10 cellular contexts compared by ENCODE assay signal in the genomic region with DNA sequence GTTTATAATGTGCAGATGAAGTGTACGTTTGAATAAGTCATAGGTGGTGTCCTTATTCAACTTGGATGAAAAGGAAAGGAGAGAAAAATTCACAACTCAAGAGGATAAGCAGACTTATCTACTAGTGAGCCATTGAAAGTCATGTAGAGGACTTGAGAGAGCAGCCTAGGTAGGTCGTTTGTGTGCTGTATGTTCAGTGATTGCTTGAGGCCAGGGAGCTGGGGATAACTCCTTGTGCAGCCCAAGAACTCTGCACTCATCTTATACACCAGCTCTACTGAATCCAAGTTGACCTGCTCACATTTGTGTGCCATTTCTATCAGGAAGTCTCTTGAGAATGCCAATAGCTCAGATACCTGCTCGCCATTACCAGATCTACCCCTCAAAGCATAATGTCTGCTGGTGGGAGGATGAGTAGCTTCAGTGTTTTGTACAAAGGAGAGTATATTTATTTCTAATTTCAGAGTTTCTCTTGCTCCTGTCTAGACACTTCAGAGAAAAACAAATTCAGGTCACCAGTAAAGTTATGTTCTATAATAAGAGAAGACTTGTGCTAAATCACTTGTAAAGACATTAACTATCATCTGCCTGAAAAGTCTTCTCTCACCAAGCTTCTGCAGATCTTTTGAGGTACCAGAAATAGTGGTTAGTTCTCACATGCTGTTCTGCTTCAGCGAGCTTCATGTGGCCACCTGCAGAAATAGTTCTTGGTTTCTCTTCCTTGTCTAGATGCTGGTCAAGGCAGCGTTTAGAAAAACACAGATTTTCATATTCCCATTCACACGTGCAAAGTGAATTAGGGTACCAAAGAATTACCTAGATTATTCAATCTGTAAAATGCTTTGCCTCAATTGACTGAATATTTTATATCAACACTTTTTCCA. TPM values are rescaled to one million over a fixed set of nuclear protein-coding genes. Genes with fewer than 3 reads are reported as not detected.
DNase-seq lines count a peak whose midpoint lies in the region; ATAC-seq and TF ChIP-seq lines count a peak whose summit lies in the region.
"Had no signal": no experiment of that assay in that cellular context is flagged by ENCODE, and none has a peak within 500 bp of the region (broad histone marks: within the 10 kb centered on the region; RNA-seq: fewer than 3 reads in every experiment).

No MANE protein-coding gene starts in this region.

- dilution Hi-C loops in mammary epithelial cell (cut with HindIII; ENCODE audit: low sequenced_read_pairs) = no loop called here

- no peak for TF ChIP-seq EP300 in esophagus muscularis mucosa (IDR thresholded peaks at IDR 0.05)

- peak; percentile 96 for ATAC-seq in HG02759 (IDR thresholded peaks at IDR 0.05; ENCODE audit: unreplicated experiment)
- no peak for ATAC-seq in stimulated activated naive CD8-positive, alpha-beta T cell treated with anti-CD3 and anti-CD28 coated beads, Interleukin-15, amount 100 ng/mL, for 72 hours

- in situ Hi-C loops in mammary epithelial cell (cut with MboI; ENCODE audit: low sequenced_read_pairs in 2 of 2) = no loop called here

- H3K4me3 ChIP-seq in mammary epithelial cell (replicated peaks in 1 of 3; ENCODE audit: insufficient read depth in 1 of 3, low read depth in 2 of 3, low read length in 3 of 3) (no peak overlapping the region), breast epithelium (no peak overlapping the region), MM.1S (ENCODE audit: low read length) (no peak overlapping the region), esophagus muscularis mucosa (no peak overlapping the region)

- no peaks in the 10 kb centered on the region for H3K79me2 ChIP-seq in mammary epithelial cell (ENCODE audit: insufficient read depth, low read length)
- no peaks in the 10 kb centered on the region for H3K79me2 ChIP-seq in MM.1S (ENCODE audit: low read length)

- no peak for DNase-seq in mammary epithelial cell
- no peak for DNase-seq in breast epithelium (ENCODE audit: low spot score in 2 of 2)
- DNase-seq in MM.1S = peak; percentile 52
- no peak for DNase-seq in stimulated activated naive CD8-positive, alpha-beta T cell treated with anti-CD3 and anti-CD28 coated beads, Interleukin-15, amount 100 ng/mL, for 72 hours
- no peak for DNase-seq in NCI-H1417 (lab: John Stamatoyannopoulos, UW)
- no peak for DNase-seq in esophagus muscularis mucosa (ENCODE audit: extremely low spot score)
- no peak for DNase-seq in NCI-H446 treated with DMSO at 0.1 percent for 48 hours (lab: John Stamatoyannopoulos, UW)
- DNase-seq: activated CD4-positive, alpha-beta T cell treated with anti-CD3 and anti-CD28 coated beads for 48 hours; NCI-H510A treated with DMSO at 0.1 percent for 48 hours had no signal

- BruUV-seq in mammary epithelial cell (replicated peaks; lab: Mats Ljungman, UMichigan) = no TSS peak

- WGBS in mammary epithelial cell (ENCODE audit: low coverage, missing lambda C conversion rate) = 58% methylated on average over 6 of the region's 6 CpGs
- 82% methylated on average over 6 of the region's 6 CpGs for WGBS in esophagus muscularis mucosa

- intact Hi-C loops in mammary epithelial cell (cut with micrococcal nuclease) (no loop called here), breast epithelium (cut with DNase I; ENCODE audit: low total_unique reads) (no loop called here), esophagus muscularis mucosa (cut with DNase I) (no loop called here)

- H3K27me3 ChIP-seq in mammary epithelial cell (ENCODE audit: insufficient read depth, low read length) (no peaks in the 10 kb centered on the region), breast epithelium (peaks cover 0 to 4% of the 10 kb centered on the region in 2 donors), MM.1S (replicated peaks; ENCODE audit: insufficient read depth, low read length) (peaks cover 2% of the 10 kb centered on the region; the same call in 1 of the 2 replicates), esophagus muscularis mucosa (no peaks in the 10 kb centered on the region)

- H3K27ac ChIP-seq in mammary epithelial cell (ENCODE audit: insufficient read depth, low read depth, low read length) (no peak overlapping the region), breast epithelium (no peak overlapping the region), MM.1S (ENCODE audit: low read length) (no peak overlapping the region), esophagus muscularis mucosa (replicated peaks in 1 of 4) (no peak overlapping the region)

- no peak overlapping the region for H3K9ac ChIP-seq in mammary epithelial cell (ENCODE audit: insufficient read depth, low read length)
- H3K9ac ChIP-seq in MM.1S (ENCODE audit: low read length) = no peak overlapping the region

- H3K36me3 ChIP-seq in mammary epithelial cell (ENCODE audit: insufficient read depth, low read length) (no peaks in the 10 kb centered on the region), breast epithelium (no peaks in the 10 kb centered on the region), MM.1S (replicated peaks; ENCODE audit: insufficient read depth, low read length) (no peaks in the 10 kb centered on the region), esophagus muscularis mucosa (peaks cover 0 to 10% (median 0%) of the 10 kb centered on the region in 4 donors)

- H3K9me3 Mint-ChIP-seq in stimulated activated naive CD8-positive, alpha-beta T cell treated with anti-CD3 and anti-CD28 coated beads, Interleukin-15, amount 100 ng/mL, for 72 hours = no peaks in the 10 kb centered on the region

- H4K20me1 ChIP-seq in mammary epithelial cell (ENCODE audit: insufficient read depth, low read length) (no peaks in the 10 kb centered on the region), MM.1S (ENCODE audit: insufficient read depth, low read length) (no peaks in the 10 kb centered on the region)

- H3K9me3 ChIP-seq in mammary epithelial cell (replicated peaks; ENCODE audit: insufficient read depth, low read length) (no peaks in the 10 kb centered on the region), breast epithelium (no peaks in the 10 kb centered on the region), MM.1S (replicated peaks; ENCODE audit: insufficient read depth, low read length) (no peaks in the 10 kb centered on the region), esophagus muscularis mucosa (no peaks in the 10 kb centered on the region)

- H3F3A ChIP-seq in MM.1S (ENCODE audit: insufficient read depth, low read length) = peaks cover 4% of the 10 kb centered on the region; the same call in 1 of the 2 replicates

- peaks cover 71% of the 10 kb centered on the region for H3K4me1 Mint-ChIP-seq in stimulated activated naive CD8-positive, alpha-beta T cell treated with anti-CD3 and anti-CD28 coated beads, Interleukin-15, amount 100 ng/mL, for 72 hours

- H3K27ac Mint-ChIP-seq in stimulated activated naive CD8-positive, alpha-beta T cell treated with anti-CD3 and anti-CD28 coated beads, Interleukin-15, amount 100 ng/mL, for 72 hours = no peak overlapping the region

- H3K4me2 ChIP-seq in mammary epithelial cell (ENCODE audit: insufficient read depth, low read depth, low read length) (no peak overlapping the region), MM.1S (ENCODE audit: low read depth, low read length) (no peak overlapping the region)

- CTCF ChIA-PET in mammary epithelial cell (lab: Charles Lee; ENCODE audit: low non-redundant PET) = no interaction called here

- peak overlapping the region; percentile 19 for H2AFZ ChIP-seq in mammary epithelial cell (ENCODE audit: low read depth, low read length)
- no peak overlapping the region for H2AFZ ChIP-seq in MM.1S (ENCODE audit: low read length)

- TF ChIP-seq POLR2A in breast epithelium (IDR thresholded peaks at IDR 0.05) (no peak), esophagus muscularis mucosa (IDR thresholded peaks at IDR 0.05; ENCODE audit: low read depth) (no peak)

- H3K4me3 Mint-ChIP-seq in stimulated activated naive CD8-positive, alpha-beta T cell treated with anti-CD3 and anti-CD28 coated beads, Interleukin-15, amount 100 ng/mL, for 72 hours = peak overlapping the region; percentile 18 to 29

- H3K27me3 Mint-ChIP-seq in stimulated activated naive CD8-positive, alpha-beta T cell treated with anti-CD3 and anti-CD28 coated beads, Interleukin-15, amount 100 ng/mL, for 72 hours = no peaks in the 10 kb centered on the region

- no peaks in the 10 kb centered on the region for H3K9me2 ChIP-seq in MM.1S (replicated peaks; ENCODE audit: insufficient read depth, low read length)

- H3K4me1 ChIP-seq in mammary epithelial cell (ENCODE audit: insufficient read depth, low read length) = no peaks in the 10 kb centered on the region
- no peaks in the 10 kb centered on the region for H3K4me1 ChIP-seq in breast epithelium
- peaks cover 7% of the 10 kb centered on the region; the same call in 1 of the 2 replicates for H3K4me1 ChIP-seq in MM.1S (ENCODE audit: low read length)
- peaks cover 0 to 3% (median 0%) of the 10 kb centered on the region in 4 donors for H3K4me1 ChIP-seq in esophagus muscularis mucosa

- TF ChIP-seq CTCF in mammary epithelial cell (conservative IDR thresholded peaks at IDR 0.05 in 1 of 2, IDR thresholded peaks at IDR 0.05 in 1 of 2; ENCODE audit: extremely low read depth in 1 of 2, insufficient read depth in 1 of 2, low read depth in 1 of 2, low read length in 2 of 2) (no peak), breast epithelium (IDR thresholded peaks at IDR 0.05) (no peak), MM.1S (IDR thresholded peaks at IDR 0.05; ENCODE audit: low read length) (no peak), esophagus muscularis mucosa (IDR thresholded peaks at IDR 0.05) (no peak)

RNA-seq across cellular contexts. Expression of a gene that starts 10.8 kb away (rescaled TPM):
- 1 to 10 TPM; 3.7 to 4.2 TPM for total RNA-seq in mammary epithelial cell
- 11.5 TPM for polyA plus RNA-seq in mammary epithelial cell
- polyA minus RNA-seq in mammary epithelial cell = 16.4 TPM
- 100 to 1,000 TPM in 1 of 3 donors, 10 to 100 TPM in 2; 28.2 to 133 (median 64.6) TPM for total RNA-seq in breast epithelium
- 10 to 100 TPM; 17.9 to 98.5 (median 77.4) TPM for total RNA-seq in esophagus muscularis mucosa
